Comparison of ENCODE assay signal across 10 cellular contexts in genomic region chr5:172418847-172419810, GRCh38. TPM values are rescaled to one million over a fixed set of nuclear protein-coding genes. Genes with fewer than 3 reads are reported as not detected.
DNase-seq lines count a peak whose midpoint lies in the region; ATAC-seq and TF ChIP-seq lines count a peak whose summit lies in the region.
"Had no signal": no experiment of that assay in that cellular context is flagged by ENCODE, and none has a peak within 500 bp of the region (broad histone marks: within the 10 kb centered on the region; RNA-seq: fewer than 3 reads in every experiment).

No MANE protein-coding gene starts in this region.

- H3K4me1 ChIP-seq in esophagus muscularis mucosa, result peaks cover 55 to 96% (median 94%) of the 10 kb centered on the region in 4 donors
- H3K4me1 ChIP-seq in uterus, result peaks cover 28 to 45% of the 10 kb centered on the region in 2 donors

- intact Hi-C loops in esophagus muscularis mucosa (cut with DNase I), result loop anchor here (5.0 kb wide), 1 partner anchor 33 kb away; the partner anchor contains the start of gene SH3PXD2B
- intact Hi-C loops in uterus (cut with DNase I; ENCODE audit: low total_unique reads), result loop anchor here (5.0 kb wide), 1 partner anchor 33 kb away; the partner anchor contains the start of gene SH3PXD2B

- TF ChIP-seq POLR2A in esophagus muscularis mucosa (IDR thresholded peaks at IDR 0.05; ENCODE audit: low read depth) (no peak), uterus (IDR thresholded peaks at IDR 0.05) (no peak)

- no peak for ATAC-seq in GM21526 (IDR thresholded peaks at IDR 0.05; ENCODE audit: low FRiP score, unreplicated experiment)

- peak overlapping the region; percentile 90 for H3K27ac Mint-ChIP-seq in neural crest cell (ENCODE audit: unreplicated experiment)

- peaks cover 9% of the 10 kb centered on the region for H3K36me3 Mint-ChIP-seq in neural crest cell (ENCODE audit: low read depth)

- no peak for TF ChIP-seq EP300 in esophagus muscularis mucosa (IDR thresholded peaks at IDR 0.05)

- peak overlapping the region; percentile 86 to 92 (median 87) for H3K27ac ChIP-seq in esophagus muscularis mucosa (replicated peaks in 1 of 4)
- peak overlapping the region; percentile 93 to 95 for H3K27ac ChIP-seq in uterus

- no peak for TF ChIP-seq CTCF in esophagus muscularis mucosa (IDR thresholded peaks at IDR 0.05)
- TF ChIP-seq CTCF in neural crest cell (conservative IDR thresholded peaks at IDR 0.05), result no peak
- TF ChIP-seq CTCF in uterus (IDR thresholded peaks at IDR 0.05), result no peak

- H3K9me3 Mint-ChIP-seq in neural crest cell, result no peaks in the 10 kb centered on the region

- peaks cover 12% of the 10 kb centered on the region for H3K4me1 Mint-ChIP-seq in neural crest cell

- H3K4me3 Mint-ChIP-seq in neural crest cell, result no peak overlapping the region

- DNase-seq in NCI-H748 (lab: John Stamatoyannopoulos, UW; ENCODE audit: unreplicated experiment) (peak; percentile 6), NCI-H748 treated with DMSO at 0.1 percent for 48 hours (lab: John Stamatoyannopoulos, UW) (no peak), esophagus muscularis mucosa (ENCODE audit: extremely low spot score) (no peak), neural crest cell (ENCODE audit: low read depth, low spot score) (no peak), uterus (peak; percentile 73 to 78), AG20443 (ENCODE audit: low spot score) (no peak), HCEC 1CT (no peak)
- DNase-seq: NCI-H1105; stimulated activated CD4-positive, alpha-beta T cell treated with anti-CD3 and anti-CD28 coated beads, Interleukin-4, amount 100 ng/mL, for 4 hours had no signal

- H3K4me3 ChIP-seq in esophagus muscularis mucosa, result peak overlapping the region in 2 of 4 donors; percentile 2 to 6
- no peak overlapping the region for H3K4me3 ChIP-seq in uterus

- H3K9me3 ChIP-seq in esophagus muscularis mucosa (no peaks in the 10 kb centered on the region), uterus (no peaks in the 10 kb centered on the region)

- H3K27me3 ChIP-seq in esophagus muscularis mucosa (no peaks in the 10 kb centered on the region), uterus (no peaks in the 10 kb centered on the region)

- H3K36me3 ChIP-seq in esophagus muscularis mucosa, result peaks cover 0 to 21% (median 2%) of the 10 kb centered on the region in 4 donors
- no peaks in the 10 kb centered on the region for H3K36me3 ChIP-seq in uterus

- H3K27me3 Mint-ChIP-seq in neural crest cell (ENCODE audit: low read depth), result no peaks in the 10 kb centered on the region

- WGBS in esophagus muscularis mucosa, result 63% methylated on average over 14 of the region's 20 CpGs

RNA-seq across cellular contexts. Expression of gene SH3PXD2B, which starts 35.2 kb away (rescaled TPM):
- 10 to 100 TPM; 41.5 to 66.5 (median 49.2) TPM for total RNA-seq in esophagus muscularis mucosa
- total RNA-seq in neural crest cell, result 86.1 and 89.1 TPM in 2 replicates
- 10 to 100 TPM; 26.1 to 82.6 (median 31.0) TPM for total RNA-seq in uterus

Comparison
In these comparisons a context has a peak if more than half of its experiments do, and no peak if none do; other contexts are left out.
1. DNase-seq: peak in NCI-H748 (single experiment) and uterus (2 of 2); none in NCI-H748 treated with DMSO at 0.1 percent for 48 hours (single experiment), esophagus muscularis mucosa (single experiment), neural crest cell (single experiment), AG20443 (single experiment) and HCEC 1CT (single experiment).